Comparison of ENCODE assay signal across 9 cellular contexts in the genomic region with DNA sequence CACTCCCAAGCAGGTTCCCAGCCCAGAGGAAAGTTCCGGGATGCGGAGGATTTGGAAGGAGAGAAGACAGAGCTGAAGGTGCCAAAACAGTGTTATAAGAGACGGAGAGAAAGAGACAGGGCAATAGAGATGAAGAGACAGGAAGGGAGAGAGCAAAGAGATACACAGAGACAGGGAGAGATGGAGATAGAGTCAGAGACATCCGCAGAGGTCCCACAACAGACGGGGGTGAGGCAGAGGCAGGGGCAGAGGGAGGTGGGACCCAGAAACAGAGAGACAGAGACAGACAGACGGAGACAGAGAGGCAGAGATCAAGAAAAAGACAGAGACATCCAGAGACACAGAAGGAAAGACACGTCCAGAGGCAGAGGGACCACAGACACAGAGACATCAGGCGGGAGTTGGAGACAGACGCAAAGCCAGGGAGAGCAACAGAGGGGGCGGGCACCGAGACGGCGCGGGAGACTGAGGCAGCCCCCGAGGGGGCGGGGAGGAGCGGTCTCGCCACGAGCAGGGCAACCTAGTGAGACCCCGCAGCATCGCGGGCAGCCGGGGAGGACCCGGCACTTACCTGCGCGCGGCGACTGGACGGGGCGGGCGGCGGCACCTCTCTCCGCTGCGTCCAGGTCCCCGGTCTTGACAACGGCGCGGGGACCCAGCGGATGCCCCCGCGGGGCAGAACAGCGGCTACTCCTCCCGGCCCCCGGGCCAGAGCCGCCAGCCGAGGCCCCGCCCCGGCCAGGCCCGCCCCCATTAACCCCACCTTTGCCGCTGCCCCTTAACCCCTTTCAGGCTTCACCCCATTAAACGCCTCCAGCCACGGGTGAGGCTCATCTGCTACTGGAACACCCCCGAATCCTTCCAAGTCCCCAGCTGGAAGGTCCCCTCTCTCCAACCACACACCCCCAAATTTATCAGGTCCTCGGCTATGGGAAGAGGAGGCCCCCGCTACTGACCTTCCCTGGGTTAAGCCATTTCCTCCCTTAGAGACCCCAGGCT. TPM values are rescaled to one million over a fixed set of nuclear protein-coding genes. Genes with fewer than 3 reads are reported as not detected.
DNase-seq lines count a peak whose midpoint lies in the region; ATAC-seq, FAIRE-seq and TF ChIP-seq lines count a peak whose summit lies in the region.
"Had no signal": no experiment of that assay in that cellular context is flagged by ENCODE, and none has a peak within 500 bp of the region (broad histone marks: within the 10 kb centered on the region; RNA-seq: fewer than 3 reads in every experiment).

A gene (minus strand): TSS at position 689 of the 999 bp plus-strand sequence. CDS start 10,346 bp downstream, outside the sequence.

- FAIRE-seq in pancreas (lab: Jason Lieb, UNC): no peak

- H3K27ac Mint-ChIP-seq in glutamatergic neuron (ENCODE audit: unreplicated experiment): no peak within 1 kb of the TSS

- peaks cover 0 to 4% (median 0%) of the 10 kb centered on the region in 4 donors for H3K27me3 ChIP-seq in pancreas

- H3K9me3 ChIP-seq in pancreas: no peaks in the 10 kb centered on the region

- intact Hi-C loops in pancreas (cut with DNase I): no loop called here

- H3K4me3 ChIP-seq in pancreas: peak within 1 kb of the TSS in 2 of 4 donors; percentile 17 to 25

- H3K9me3 Mint-ChIP-seq in glutamatergic neuron (ENCODE audit: unreplicated experiment): peaks cover 4% of the 10 kb centered on the region

- peaks cover 39% of the 10 kb centered on the region for H3K27me3 Mint-ChIP-seq in glutamatergic neuron (ENCODE audit: unreplicated experiment)

- peaks cover 19% of the 10 kb centered on the region for H3K4me1 Mint-ChIP-seq in glutamatergic neuron (ENCODE audit: low read depth, unreplicated experiment)

- 6 to 9% methylated on average over 25 to 55 of the region's 55 CpGs for WGBS in pancreas, 2 donors

- H3K4me1 ChIP-seq in pancreas: no peaks in the 10 kb centered on the region

- H3K36me3 Mint-ChIP-seq in glutamatergic neuron (ENCODE audit: unreplicated experiment): no peaks in the 10 kb centered on the region

- peak; percentile 71 for ATAC-seq in SK-N-SH treated with all-trans-retinoic acid at 6 μM for 48 hours
- peak; percentile 27 to 73 (median 50) for ATAC-seq in pancreas
- no peak for ATAC-seq in GM21515 (IDR thresholded peaks at IDR 0.05; ENCODE audit: unreplicated experiment)
- no peak for ATAC-seq in HG03565 (IDR thresholded peaks at IDR 0.05; ENCODE audit: unreplicated experiment)

- H3K36me3 ChIP-seq in pancreas: no peaks in the 10 kb centered on the region
- H3K36me3 ChIP-seq: brain microvascular endothelial cell had no signal

- H3K4me3 Mint-ChIP-seq in glutamatergic neuron (ENCODE audit: unreplicated experiment): peak within 1 kb of the TSS; percentile 58

- TF ChIP-seq CTCF in glutamatergic neuron (IDR thresholded peaks at IDR 0.05; ENCODE audit: partially characterized antibody, unreplicated experiment): no peak
- TF ChIP-seq CTCF in pancreas (IDR thresholded peaks at IDR 0.05): no peak

- H3K27ac ChIP-seq in pancreas: no peak within 1 kb of the TSS
- H3K27ac ChIP-seq: brain microvascular endothelial cell had no signal

- DNase-seq in ELR (ENCODE audit: low read depth): peak; percentile 54
- peak; percentile 54 for DNase-seq in glutamatergic neuron
- DNase-seq in pancreas: no peak
- DNase-seq in activated effector memory CD4-positive, alpha-beta T cell treated with Interleukin-2 at 50 U/mL for 16 hours: no peak
- DNase-seq in stimulated activated CD4-positive, alpha-beta T cell treated with anti-CD3 and anti-CD28 coated beads, Interleukin-12 subunit alpha, Interleukin-12 subunit beta, amount 100 ng/mL, for 4 hours: no peak
- DNase-seq: brain microvascular endothelial cell had no signal

TF ChIP-seq in SK-N-SH treated with all-trans-retinoic acid at 6 μM for 48 hours, 23 proteins besides CTCF, POLR2A, EP300 and RAD21:
- no peak for TF ChIP-seq ZFP30 (CRISPR knock-in tag; IDR thresholded peaks at IDR 0.05)
- TF ChIP-seq, protein P1, sequence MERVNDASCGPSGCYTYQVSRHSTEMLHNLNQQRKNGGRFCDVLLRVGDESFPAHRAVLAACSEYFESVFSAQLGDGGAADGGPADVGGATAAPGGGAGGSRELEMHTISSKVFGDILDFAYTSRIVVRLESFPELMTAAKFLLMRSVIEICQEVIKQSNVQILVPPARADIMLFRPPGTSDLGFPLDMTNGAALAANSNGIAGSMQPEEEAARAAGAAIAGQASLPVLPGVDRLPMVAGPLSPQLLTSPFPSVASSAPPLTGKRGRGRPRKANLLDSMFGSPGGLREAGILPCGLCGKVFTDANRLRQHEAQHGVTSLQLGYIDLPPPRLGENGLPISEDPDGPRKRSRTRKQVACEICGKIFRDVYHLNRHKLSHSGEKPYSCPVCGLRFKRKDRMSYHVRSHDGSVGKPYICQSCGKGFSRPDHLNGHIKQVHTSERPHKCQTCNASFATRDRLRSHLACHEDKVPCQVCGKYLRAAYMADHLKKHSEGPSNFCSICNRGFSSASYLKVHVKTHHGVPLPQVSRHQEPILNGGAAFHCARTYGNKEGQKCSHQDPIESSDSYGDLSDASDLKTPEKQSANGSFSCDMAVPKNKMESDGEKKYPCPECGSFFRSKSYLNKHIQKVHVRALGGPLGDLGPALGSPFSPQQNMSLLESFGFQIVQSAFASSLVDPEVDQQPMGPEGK (CRISPR knock-in tag; IDR thresholded peaks at IDR 0.05; ENCODE audit: borderline replicate concordance): no peak
- TF ChIP-seq, protein P2, sequence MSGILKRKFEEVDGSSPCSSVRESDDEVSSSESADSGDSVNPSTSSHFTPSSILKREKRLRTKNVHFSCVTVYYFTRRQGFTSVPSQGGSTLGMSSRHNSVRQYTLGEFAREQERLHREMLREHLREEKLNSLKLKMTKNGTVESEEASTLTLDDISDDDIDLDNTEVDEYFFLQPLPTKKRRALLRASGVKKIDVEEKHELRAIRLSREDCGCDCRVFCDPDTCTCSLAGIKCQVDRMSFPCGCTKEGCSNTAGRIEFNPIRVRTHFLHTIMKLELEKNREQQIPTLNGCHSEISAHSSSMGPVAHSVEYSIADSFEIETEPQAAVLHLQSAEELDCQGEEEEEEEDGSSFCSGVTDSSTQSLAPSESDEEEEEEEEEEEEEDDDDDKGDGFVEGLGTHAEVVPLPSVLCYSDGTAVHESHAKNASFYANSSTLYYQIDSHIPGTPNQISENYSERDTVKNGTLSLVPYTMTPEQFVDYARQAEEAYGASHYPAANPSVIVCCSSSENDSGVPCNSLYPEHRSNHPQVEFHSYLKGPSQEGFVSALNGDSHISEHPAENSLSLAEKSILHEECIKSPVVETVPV (CRISPR knock-in tag; IDR thresholded peaks at IDR 0.05): no peak
- TF ChIP-seq BACH2 (CRISPR knock-in tag; IDR thresholded peaks at IDR 0.05; ENCODE audit: borderline replicate concordance): no peak
- TF ChIP-seq RARB (CRISPR knock-in tag; IDR thresholded peaks at IDR 0.05): no peak
- no peak for TF ChIP-seq TCF4 (CRISPR knock-in tag; IDR thresholded peaks at IDR 0.05; ENCODE audit: borderline replicate concordance)
- no peak for TF ChIP-seq ISL1 (CRISPR knock-in tag; IDR thresholded peaks at IDR 0.05)
- TF ChIP-seq, protein P3, sequence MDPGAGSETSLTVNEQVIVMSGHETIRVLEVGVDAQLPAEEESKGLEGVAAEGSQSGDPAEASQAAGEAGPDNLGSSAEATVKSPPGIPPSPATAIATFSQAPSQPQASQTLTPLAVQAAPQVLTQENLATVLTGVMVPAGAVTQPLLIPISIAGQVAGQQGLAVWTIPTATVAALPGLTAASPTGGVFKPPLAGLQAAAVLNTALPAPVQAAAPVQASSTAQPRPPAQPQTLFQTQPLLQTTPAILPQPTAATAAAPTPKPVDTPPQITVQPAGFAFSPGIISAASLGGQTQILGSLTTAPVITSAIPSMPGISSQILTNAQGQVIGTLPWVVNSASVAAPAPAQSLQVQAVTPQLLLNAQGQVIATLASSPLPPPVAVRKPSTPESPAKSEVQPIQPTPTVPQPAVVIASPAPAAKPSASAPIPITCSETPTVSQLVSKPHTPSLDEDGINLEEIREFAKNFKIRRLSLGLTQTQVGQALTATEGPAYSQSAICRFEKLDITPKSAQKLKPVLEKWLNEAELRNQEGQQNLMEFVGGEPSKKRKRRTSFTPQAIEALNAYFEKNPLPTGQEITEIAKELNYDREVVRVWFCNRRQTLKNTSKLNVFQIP (CRISPR knock-in tag; IDR thresholded peaks at IDR 0.05; ENCODE audit: borderline replicate concordance, low read depth): no peak
- TF ChIP-seq CSDC2 (CRISPR knock-in tag; IDR thresholded peaks at IDR 0.05): no peak
- TF ChIP-seq GLIS3 (CRISPR knock-in tag; IDR thresholded peaks at IDR 0.05): no peak
- no peak for TF ChIP-seq PPARA (CRISPR knock-in tag; IDR thresholded peaks at IDR 0.05; ENCODE audit: borderline replicate concordance)
- no peak for TF ChIP-seq ARNTL (CRISPR knock-in tag; IDR thresholded peaks at IDR 0.05; ENCODE audit: borderline replicate concordance, low read depth)
- TF ChIP-seq ZNF565 (CRISPR knock-in tag; conservative IDR thresholded peaks at IDR 0.05; ENCODE audit: low read depth): no peak

RNA-seq across cellular contexts. Expression of the gene that starts here (rescaled TPM):
- total RNA-seq in glutamatergic neuron (ENCODE audit: unreplicated experiment): not detected
- total RNA-seq in pancreas: 1 to 10 TPM in 3 of 6 donors, under 1 TPM in 3; 0.56 to 2.2 (median 0.99) TPM
- 1 to 10 TPM; 2.4 to 3.0 TPM for polyA plus RNA-seq in pancreas

Comparison
In these comparisons a context has a peak if more than half of its experiments do, and no peak if none do; other contexts are left out.
1. Peak in DNase-seq in glutamatergic neuron; RNA of the gene not detected or under 1 TPM.
2. ATAC-seq: peak in SK-N-SH treated with all-trans-retinoic acid at 6 μM for 48 hours (single experiment) and pancreas (4 of 4); none in GM21515 (single experiment) and HG03565 (single experiment).